22 cellular contexts compared by ENCODE assay signal in genomic region chr3:171358891-171359218, GRCh38.
DNase-seq lines count a peak whose midpoint lies in the region; ATAC-seq, FAIRE-seq and TF ChIP-seq lines count a peak whose summit lies in the region.
"Had no signal": no experiment of that assay in that cellular context is flagged by ENCODE, and none has a peak within 500 bp of the region (broad histone marks: within the 10 kb centered on the region; RNA-seq: fewer than 3 reads in every experiment).

No MANE protein-coding gene starts in this region.

- intact Hi-C loops in Caco-2 (cut with micrococcal nuclease; ENCODE audit: unreplicated experiment) (no loop called here), left colon (cut with DNase I, micrococcal nuclease) (no loop called here), esophagus squamous epithelium (cut with DNase I) (no loop called here)

- H3K4me3 Mint-ChIP-seq in Caco-2 (ENCODE audit: unreplicated experiment): no peak overlapping the region
- H3K4me3 Mint-ChIP-seq in T-helper 2 cell treated with Interferon-gamma antibody and Interleukin-4, amounts not matched to agents 5 μg/mL and 100 μg/mL, for 36 hours: no peak overlapping the region
- no peak overlapping the region for H3K4me3 Mint-ChIP-seq in stimulated activated memory B cell treated with anti-CD40 and anti-IgM and Interleukin-4, amounts not matched to agents 10 μg/mL and 1 μg/mL and 100 μg/mL, for 72 hours
- H3K4me3 Mint-ChIP-seq: CD14-positive monocyte, GM23338, T-cell had no signal

- H3K27me3 Mint-ChIP-seq in Caco-2 (ENCODE audit: insufficient read depth, unreplicated experiment): no peaks in the 10 kb centered on the region
- no peaks in the 10 kb centered on the region for H3K27me3 Mint-ChIP-seq in T-helper 2 cell treated with Interferon-gamma antibody and Interleukin-4, amounts not matched to agents 5 μg/mL and 100 μg/mL, for 36 hours (ENCODE audit: low read depth)
- H3K27me3 Mint-ChIP-seq in stimulated activated memory B cell treated with anti-CD40 and anti-IgM and Interleukin-4, amounts not matched to agents 10 μg/mL and 1 μg/mL and 100 μg/mL, for 72 hours: no peaks in the 10 kb centered on the region
- H3K27me3 Mint-ChIP-seq: T-cell had no signal

- H3K4me1 Mint-ChIP-seq in Caco-2 (ENCODE audit: low read depth, unreplicated experiment): no peaks in the 10 kb centered on the region
- peaks cover 26% of the 10 kb centered on the region for H3K4me1 Mint-ChIP-seq in T-helper 2 cell treated with Interferon-gamma antibody and Interleukin-4, amounts not matched to agents 5 μg/mL and 100 μg/mL, for 36 hours (ENCODE audit: low read depth)
- no peaks in the 10 kb centered on the region for H3K4me1 Mint-ChIP-seq in stimulated activated memory B cell treated with anti-CD40 and anti-IgM and Interleukin-4, amounts not matched to agents 10 μg/mL and 1 μg/mL and 100 μg/mL, for 72 hours

- H3K27me3 ChIP-seq in Caco-2 (replicated peaks; ENCODE audit: control insufficient read depth, insufficient read depth, low read length): no peaks in the 10 kb centered on the region
- H3K27me3 ChIP-seq in esophagus squamous epithelium: no peaks in the 10 kb centered on the region
- H3K27me3 ChIP-seq: pancreas had no signal

- POLR2A ChIA-PET in Caco-2 (lab: Charles Lee): no interaction called here

- ATAC-seq in HG02678 (IDR thresholded peaks at IDR 0.05; ENCODE audit: unreplicated experiment): peak; percentile 41
- ATAC-seq in left colon: peak; percentile 67
- ATAC-seq in stimulated activated memory B cell treated with anti-CD40 and anti-IgM and Interleukin-4, amounts not matched to agents 10 μg/mL and 1 μg/mL and 100 μg/mL, for 72 hours: no peak
- ATAC-seq: GM23338, lower lobe of right lung, Right ventricle myocardium inferior, T-cell had no signal

- DNase-seq in Caco-2 (peak in 1 of 2 experiments; percentile 15), RCC 7860 (ENCODE audit: low spot score) (no peak), left colon (no peak), amniotic stem cell (lab: John Stamatoyannopoulos, UW) (no peak), esophagus squamous epithelium (lab: John Stamatoyannopoulos, UW) (no peak)
- no peak for DNase-seq in T-helper 2 cell treated with Interferon-gamma antibody and Interleukin-4, amounts not matched to agents 5 μg/mL and 100 μg/mL, for 36 hours (ENCODE audit: low spot score)
- DNase-seq: amygdala; central memory CD4-positive, alpha-beta T cell; DMS79 treated with DMSO at 0.1 percent for 48 hours; glutamatergic neuron; lower lobe of right lung; NCI-H1930; NCI-H446 treated with DMSO at 0.1 percent for 48 hours; NK-92 treated with Interleukin-12 subunit alpha and Interleukin-12 subunit beta, amount 100 ng/mL, for 24 hours; pancreas; stimulated activated naive CD4-positive, alpha-beta T cell; T-cell had no signal

- no peaks in the 10 kb centered on the region; the same call in 1 of the 2 replicates for H3K36me3 ChIP-seq in Caco-2 (ENCODE audit: control insufficient read depth, insufficient read depth, low read length)
- no peaks in the 10 kb centered on the region for H3K36me3 ChIP-seq in esophagus squamous epithelium
- H3K36me3 ChIP-seq: lower lobe of right lung, pancreas had no signal

- peaks cover 34% of the 10 kb centered on the region for H3K4me1 ChIP-seq in Caco-2
- peaks cover 0 to 25% (median 10%) of the 10 kb centered on the region in 3 donors for H3K4me1 ChIP-seq in esophagus squamous epithelium
- H3K4me1 ChIP-seq: lower lobe of right lung had no signal

- H3K36me3 Mint-ChIP-seq in Caco-2 (ENCODE audit: insufficient read depth, unreplicated experiment): no peaks in the 10 kb centered on the region
- peaks cover 4% of the 10 kb centered on the region for H3K36me3 Mint-ChIP-seq in T-helper 2 cell treated with Interferon-gamma antibody and Interleukin-4, amounts not matched to agents 5 μg/mL and 100 μg/mL, for 36 hours (ENCODE audit: low read depth)
- H3K36me3 Mint-ChIP-seq in stimulated activated memory B cell treated with anti-CD40 and anti-IgM and Interleukin-4, amounts not matched to agents 10 μg/mL and 1 μg/mL and 100 μg/mL, for 72 hours: no peaks in the 10 kb centered on the region
- H3K36me3 Mint-ChIP-seq: CD14-positive monocyte had no signal

- 83 to 87% methylated on average over 2 of the region's 2 CpGs for WGBS in esophagus squamous epithelium, 2 donors

- TF ChIP-seq POLR2A in esophagus squamous epithelium (IDR thresholded peaks at IDR 0.05): no peak

- H3K9me3 Mint-ChIP-seq in Caco-2 (ENCODE audit: unreplicated experiment): no peaks in the 10 kb centered on the region
- H3K9me3 Mint-ChIP-seq in T-helper 2 cell treated with Interferon-gamma antibody and Interleukin-4, amounts not matched to agents 5 μg/mL and 100 μg/mL, for 36 hours: no peaks in the 10 kb centered on the region
- peaks cover 4% of the 10 kb centered on the region for H3K9me3 Mint-ChIP-seq in stimulated activated memory B cell treated with anti-CD40 and anti-IgM and Interleukin-4, amounts not matched to agents 10 μg/mL and 1 μg/mL and 100 μg/mL, for 72 hours
- H3K9me3 Mint-ChIP-seq: GM23338, T-cell had no signal

- H3K4me3 ChIP-seq in Caco-2 (ENCODE audit: low read depth, low read length) (no peak overlapping the region), esophagus squamous epithelium (no peak overlapping the region)
- H3K4me3 ChIP-seq: GM23338, lower lobe of right lung, pancreas had no signal

- TF ChIP-seq CTCF in Caco-2 (IDR thresholded peaks at IDR 0.05; ENCODE audit: insufficient read depth in 1 of 2, low read depth in 1 of 2, low read length in 1 of 2, severe bottlenecking in 1 of 2, unreplicated experiment in 1 of 2) (no peak), esophagus squamous epithelium (IDR thresholded peaks at IDR 0.05) (no peak)

- H3K9me3 ChIP-seq in Caco-2 (no peaks in the 10 kb centered on the region), esophagus squamous epithelium (no peaks in the 10 kb centered on the region)
- H3K9me3 ChIP-seq: lower lobe of right lung, pancreas had no signal

- no peak overlapping the region for H3K27ac ChIP-seq in esophagus squamous epithelium
- H3K27ac ChIP-seq: lower lobe of right lung, pancreas had no signal

- H3K27ac Mint-ChIP-seq in Caco-2 (ENCODE audit: unreplicated experiment): peak overlapping the region; percentile 5
- no peak overlapping the region for H3K27ac Mint-ChIP-seq in T-helper 2 cell treated with Interferon-gamma antibody and Interleukin-4, amounts not matched to agents 5 μg/mL and 100 μg/mL, for 36 hours
- no peak overlapping the region for H3K27ac Mint-ChIP-seq in stimulated activated memory B cell treated with anti-CD40 and anti-IgM and Interleukin-4, amounts not matched to agents 10 μg/mL and 1 μg/mL and 100 μg/mL, for 72 hours
- H3K27ac Mint-ChIP-seq: CD14-positive monocyte, GM23338, T-cell had no signal

- no TSS peak for BruUV-seq in Caco-2 (replicated peaks; lab: Mats Ljungman, UMichigan)

- CTCF ChIA-PET in Caco-2 (lab: Charles Lee): no interaction called here

- peak; percentile 83 for FAIRE-seq in RCC 7860 (lab: Jason Lieb, UNC)
- FAIRE-seq: pancreas had no signal
